ENCODE assay signal across 12 cellular contexts in the genomic region with DNA sequence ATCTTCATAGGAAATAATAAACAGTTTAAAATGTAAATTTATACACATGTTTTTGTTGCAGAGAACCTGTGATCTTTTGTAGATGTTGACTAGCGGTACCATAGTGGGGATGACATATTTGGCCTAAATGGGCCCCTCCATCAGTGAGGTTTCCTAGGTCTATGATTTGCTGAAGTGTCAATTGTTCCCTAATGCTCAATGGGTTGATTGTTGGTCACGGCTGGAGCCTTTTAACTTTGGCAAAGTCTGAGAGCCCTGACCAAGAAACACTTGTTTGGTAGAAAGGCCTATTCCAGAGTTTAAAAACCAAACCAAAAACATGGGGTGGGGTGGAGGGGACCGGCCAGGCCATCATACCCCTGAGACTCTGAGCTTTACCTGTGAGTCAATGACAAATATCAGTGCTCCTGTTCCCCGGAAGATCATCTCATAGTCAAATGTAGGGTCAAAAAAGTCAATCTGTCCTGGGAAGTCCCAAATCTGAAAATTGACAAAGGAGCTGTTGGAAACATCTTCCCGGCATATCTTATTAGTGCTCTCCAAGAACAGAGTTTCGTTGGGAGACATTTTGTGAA. TPM values are rescaled to one million over a fixed set of nuclear protein-coding genes. Genes with fewer than 3 reads are reported as not detected.
A peak's percentile ranks its signal among the peaks of the same experiment; 100 is the strongest.
DNase-seq lines count a peak whose midpoint lies in the region; ATAC-seq lines count a peak whose summit lies in the region.
"Had no signal": no experiment of that assay in that cellular context is flagged by ENCODE, and none has a peak within 500 bp of the region (broad histone marks: within the 10 kb centered on the region; RNA-seq: fewer than 3 reads in every experiment).

No MANE protein-coding gene starts in this region.

- DNase-seq in COLO829 (ENCODE audit: low spot score) = no peak
- DNase-seq in NOMO-1 treated with dmso at 0.1 percent for 144 hours (lab: John Stamatoyannopoulos, UW; ENCODE audit: unreplicated experiment) = no peak
- DNase-seq in activated naive CD4-positive, alpha-beta T cell treated with anti-CD3 and anti-CD28 coated beads, Interleukin-2, amount 50 U/mL, for 72 hours (ENCODE audit: low spot score in 2 of 2) = no peak
- DNase-seq: activated CD4-positive, alpha-beta T cell treated with anti-CD3 and anti-CD28 coated beads, Interleukin-2, amount 10 ng/mL, durations not matched to agents 24 days and 14 days; activated effector memory CD4-positive, alpha-beta T cell treated with Interleukin-2 at 50 U/mL for 16 hours; H9 had no signal

- no peaks in the 10 kb centered on the region for H3K36me3 Mint-ChIP-seq in activated naive CD4-positive, alpha-beta T cell treated with anti-CD3 and anti-CD28 coated beads, Interleukin-2, amount 50 U/mL, for 72 hours

- peak overlapping the region in 1 of 2 donors; percentile 2 for H3K27ac Mint-ChIP-seq in activated naive CD4-positive, alpha-beta T cell treated with anti-CD3 and anti-CD28 coated beads, Interleukin-2, amount 50 U/mL, for 72 hours
- H3K27ac Mint-ChIP-seq: activated CD4-positive, alpha-beta T cell treated with anti-CD3 and anti-CD28 coated beads, Interleukin-2, amount 10 ng/mL, durations not matched to agents 24 days and 14 days; H9 had no signal

- H3K27ac ChIP-seq in temporal lobe (ENCODE audit: low read depth, low read length) = peak overlapping the region; percentile 5
- H3K27ac ChIP-seq: suprapubic skin had no signal

- no peaks in the 10 kb centered on the region for H3K9me3 Mint-ChIP-seq in activated naive CD4-positive, alpha-beta T cell treated with anti-CD3 and anti-CD28 coated beads, Interleukin-2, amount 50 U/mL, for 72 hours
- H3K9me3 Mint-ChIP-seq: activated CD4-positive, alpha-beta T cell treated with anti-CD3 and anti-CD28 coated beads, Interleukin-2, amount 10 ng/mL, durations not matched to agents 24 days and 14 days; H9; IgD-negative memory B cell had no signal

- ATAC-seq in GM19452 (IDR thresholded peaks at IDR 0.05; ENCODE audit: unreplicated experiment) (peak; percentile 32), HG02798 (IDR thresholded peaks at IDR 0.05; ENCODE audit: poor library complexity, unreplicated experiment) (peak; percentile 21), HG03442 (IDR thresholded peaks at IDR 0.05; ENCODE audit: unreplicated experiment) (peak; percentile 28)
- no peak for ATAC-seq in activated naive CD4-positive, alpha-beta T cell treated with anti-CD3 and anti-CD28 coated beads, Interleukin-2, amount 50 U/mL, for 72 hours

RNA-seq across cellular contexts. Expression of a gene that starts 25.1 kb away (rescaled TPM):
- total RNA-seq in temporal lobe = 60.2 TPM
- total RNA-seq in activated naive CD4-positive, alpha-beta T cell treated with anti-CD3 and anti-CD28 coated beads, Interleukin-2, amount 50 U/mL, for 72 hours = 10 to 100 TPM; 20.2 to 20.5 TPM

RNA-seq across cellular contexts. Expression of a gene that starts 34.5 kb away (rescaled TPM):
- 42.8 TPM for total RNA-seq in temporal lobe
- total RNA-seq in activated naive CD4-positive, alpha-beta T cell treated with anti-CD3 and anti-CD28 coated beads, Interleukin-2, amount 50 U/mL, for 72 hours = 10 to 100 TPM; 15.2 to 20.5 TPM

RNA-seq across cellular contexts. Expression of a gene that starts 45.9 kb away (rescaled TPM):
- total RNA-seq in temporal lobe = 36.4 TPM
- total RNA-seq in activated naive CD4-positive, alpha-beta T cell treated with anti-CD3 and anti-CD28 coated beads, Interleukin-2, amount 50 U/mL, for 72 hours = 1 to 10 TPM; 2.6 to 5.8 TPM

Comparison
In these comparisons a context has a peak if more than half of its experiments do, and no peak if none do; other contexts are left out.
1. ATAC-seq: peak in GM19452 (single experiment), HG02798 (single experiment) and HG03442 (single experiment); none in activated naive CD4-positive, alpha-beta T cell treated with anti-CD3 and anti-CD28 coated beads, Interleukin-2, amount 50 U/mL, for 72 hours (0 of 2).